Comparison of ENCODE assay signal across 1 cellular context in the genomic region with DNA sequence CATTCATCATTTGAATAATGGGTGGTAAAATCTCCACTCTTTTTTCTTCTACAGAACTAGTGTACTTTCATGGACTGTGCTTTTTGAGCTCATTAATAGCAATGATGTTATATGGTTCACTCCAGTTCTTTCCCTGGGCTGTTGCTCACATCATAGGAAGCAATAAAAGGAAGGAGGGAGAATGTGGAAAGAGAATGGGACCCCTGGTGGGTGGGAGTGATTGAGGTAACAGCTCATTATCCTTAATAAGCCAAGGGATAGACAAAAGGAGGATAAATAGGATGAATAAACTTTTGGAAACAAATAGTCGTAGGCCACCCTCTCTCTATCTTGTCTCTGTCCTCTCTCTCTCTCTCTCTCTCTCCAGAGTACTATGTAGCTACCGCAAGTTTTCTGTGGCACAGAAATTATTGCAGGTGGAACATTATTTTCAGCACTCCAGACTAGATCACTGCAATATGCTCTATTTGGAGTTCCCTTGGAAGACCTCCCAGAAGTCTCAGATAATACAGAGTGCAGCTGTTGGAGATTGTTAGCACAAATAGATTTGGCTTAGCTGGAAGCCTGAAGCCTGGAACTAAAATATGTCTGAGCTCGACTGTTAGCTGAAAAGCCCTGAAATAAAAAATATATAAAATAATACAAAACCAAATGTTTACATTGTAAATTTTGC.
TF ChIP-seq lines count a peak whose summit lies in the region.

No MANE protein-coding gene starts in this region.

TF ChIP-seq in WTC11, 78 proteins besides CTCF, POLR2A, EP300 and RAD21 (continued from another document):
- TF ChIP-seq, protein P1, sequence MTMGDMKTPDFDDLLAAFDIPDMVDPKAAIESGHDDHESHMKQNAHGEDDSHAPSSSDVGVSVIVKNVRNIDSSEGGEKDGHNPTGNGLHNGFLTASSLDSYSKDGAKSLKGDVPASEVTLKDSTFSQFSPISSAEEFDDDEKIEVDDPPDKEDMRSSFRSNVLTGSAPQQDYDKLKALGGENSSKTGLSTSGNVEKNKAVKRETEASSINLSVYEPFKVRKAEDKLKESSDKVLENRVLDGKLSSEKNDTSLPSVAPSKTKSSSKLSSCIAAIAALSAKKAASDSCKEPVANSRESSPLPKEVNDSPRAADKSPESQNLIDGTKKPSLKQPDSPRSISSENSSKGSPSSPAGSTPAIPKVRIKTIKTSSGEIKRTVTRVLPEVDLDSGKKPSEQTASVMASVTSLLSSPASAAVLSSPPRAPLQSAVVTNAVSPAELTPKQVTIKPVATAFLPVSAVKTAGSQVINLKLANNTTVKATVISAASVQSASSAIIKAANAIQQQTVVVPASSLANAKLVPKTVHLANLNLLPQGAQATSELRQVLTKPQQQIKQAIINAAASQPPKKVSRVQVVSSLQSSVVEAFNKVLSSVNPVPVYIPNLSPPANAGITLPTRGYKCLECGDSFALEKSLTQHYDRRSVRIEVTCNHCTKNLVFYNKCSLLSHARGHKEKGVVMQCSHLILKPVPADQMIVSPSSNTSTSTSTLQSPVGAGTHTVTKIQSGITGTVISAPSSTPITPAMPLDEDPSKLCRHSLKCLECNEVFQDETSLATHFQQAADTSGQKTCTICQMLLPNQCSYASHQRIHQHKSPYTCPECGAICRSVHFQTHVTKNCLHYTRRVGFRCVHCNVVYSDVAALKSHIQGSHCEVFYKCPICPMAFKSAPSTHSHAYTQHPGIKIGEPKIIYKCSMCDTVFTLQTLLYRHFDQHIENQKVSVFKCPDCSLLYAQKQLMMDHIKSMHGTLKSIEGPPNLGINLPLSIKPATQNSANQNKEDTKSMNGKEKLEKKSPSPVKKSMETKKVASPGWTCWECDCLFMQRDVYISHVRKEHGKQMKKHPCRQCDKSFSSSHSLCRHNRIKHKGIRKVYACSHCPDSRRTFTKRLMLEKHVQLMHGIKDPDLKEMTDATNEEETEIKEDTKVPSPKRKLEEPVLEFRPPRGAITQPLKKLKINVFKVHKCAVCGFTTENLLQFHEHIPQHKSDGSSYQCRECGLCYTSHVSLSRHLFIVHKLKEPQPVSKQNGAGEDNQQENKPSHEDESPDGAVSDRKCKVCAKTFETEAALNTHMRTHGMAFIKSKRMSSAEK (CRISPR knock-in tag; IDR thresholded peaks at IDR 0.05; ENCODE audit: borderline replicate concordance) = no peak
- TF ChIP-seq SMAD4 (CRISPR knock-in tag; IDR thresholded peaks at IDR 0.05) (no peak), ZNF219 (CRISPR knock-in tag; IDR thresholded peaks at IDR 0.05; ENCODE audit: borderline replicate concordance) (no peak), SP1 (CRISPR knock-in tag; conservative IDR thresholded peaks at IDR 0.05) (no peak), ZNF263 (CRISPR knock-in tag; IDR thresholded peaks at IDR 0.05; ENCODE audit: low read depth) (no peak), ZNF317 (CRISPR knock-in tag; IDR thresholded peaks at IDR 0.05; ENCODE audit: borderline replicate concordance, low read depth) (no peak), HMGA2 (CRISPR knock-in tag; IDR thresholded peaks at IDR 0.05) (no peak), NFYB (CRISPR knock-in tag; conservative IDR thresholded peaks at IDR 0.05; ENCODE audit: low read depth) (no peak), CBFB (CRISPR knock-in tag; IDR thresholded peaks at IDR 0.05; ENCODE audit: low read depth) (no peak), FOXK1 (CRISPR knock-in tag; IDR thresholded peaks at IDR 0.05) (no peak)
